In the genomic region with DNA sequence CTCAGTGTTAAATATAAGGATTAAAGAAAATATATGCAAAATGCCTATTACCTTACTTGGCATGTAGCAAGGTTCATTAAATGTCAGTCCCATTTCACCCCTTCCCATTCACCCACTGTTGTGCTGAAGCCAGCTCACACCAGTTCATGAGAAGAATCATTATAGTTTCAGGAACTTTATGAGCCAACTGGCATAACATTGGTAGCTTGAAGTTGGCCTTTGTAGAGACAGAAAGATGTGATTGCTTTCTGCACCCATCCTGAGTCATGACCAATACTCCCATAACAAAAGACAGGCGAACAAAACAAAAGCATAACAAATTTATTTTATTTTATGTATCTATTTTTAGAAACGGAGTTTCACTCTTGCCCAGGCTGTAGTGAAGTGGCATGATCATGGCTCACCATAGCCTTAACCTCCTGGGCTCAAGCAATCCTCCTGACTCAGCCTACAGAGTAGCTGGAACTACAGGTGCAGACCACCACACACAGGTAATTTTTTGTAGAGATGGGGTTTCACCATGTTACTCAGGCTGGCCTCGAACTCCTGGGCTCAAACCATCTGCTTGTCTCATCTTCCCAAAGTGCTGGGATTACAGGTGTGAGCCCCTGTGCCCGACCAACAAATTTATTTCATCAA, we compare ENCODE assay signal across 2 cellular contexts.
TF ChIP-seq lines count a peak whose summit lies in the region.

No MANE protein-coding gene starts in this region.

TF ChIP-seq in IMR-90, 13 proteins besides CTCF, POLR2A, EP300 and RAD21:
- TF ChIP-seq MAFK (IDR thresholded peaks at IDR 0.05; ENCODE audit: low read depth, low read length) (no peak), CEBPB (IDR thresholded peaks at IDR 0.05; ENCODE audit: low read depth, low read length) (no peak), BHLHE40 (IDR thresholded peaks at IDR 0.05; ENCODE audit: low read depth, low read length) (no peak), RFX5 (IDR thresholded peaks at IDR 0.05; ENCODE audit: low read depth, low read length) (no peak), RCOR1 (IDR thresholded peaks at IDR 0.05; ENCODE audit: insufficient replicate concordance, low read length) (no peak), MXI1 (IDR thresholded peaks at IDR 0.05; ENCODE audit: borderline replicate concordance, low read depth, low read length) (no peak), FOS (IDR thresholded peaks at IDR 0.05; ENCODE audit: low read depth, low read length) (no peak), CHD1 (IDR thresholded peaks at IDR 0.05; ENCODE audit: low read depth, low read length) (no peak)
- TF ChIP-seq, protein P1, sequence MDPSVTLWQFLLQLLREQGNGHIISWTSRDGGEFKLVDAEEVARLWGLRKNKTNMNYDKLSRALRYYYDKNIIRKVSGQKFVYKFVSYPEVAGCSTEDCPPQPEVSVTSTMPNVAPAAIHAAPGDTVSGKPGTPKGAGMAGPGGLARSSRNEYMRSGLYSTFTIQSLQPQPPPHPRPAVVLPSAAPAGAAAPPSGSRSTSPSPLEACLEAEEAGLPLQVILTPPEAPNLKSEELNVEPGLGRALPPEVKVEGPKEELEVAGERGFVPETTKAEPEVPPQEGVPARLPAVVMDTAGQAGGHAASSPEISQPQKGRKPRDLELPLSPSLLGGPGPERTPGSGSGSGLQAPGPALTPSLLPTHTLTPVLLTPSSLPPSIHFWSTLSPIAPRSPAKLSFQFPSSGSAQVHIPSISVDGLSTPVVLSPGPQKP (IDR thresholded peaks at IDR 0.05; ENCODE audit: borderline replicate concordance, low read depth, low read length): no peak
- TF ChIP-seq, protein P2, sequence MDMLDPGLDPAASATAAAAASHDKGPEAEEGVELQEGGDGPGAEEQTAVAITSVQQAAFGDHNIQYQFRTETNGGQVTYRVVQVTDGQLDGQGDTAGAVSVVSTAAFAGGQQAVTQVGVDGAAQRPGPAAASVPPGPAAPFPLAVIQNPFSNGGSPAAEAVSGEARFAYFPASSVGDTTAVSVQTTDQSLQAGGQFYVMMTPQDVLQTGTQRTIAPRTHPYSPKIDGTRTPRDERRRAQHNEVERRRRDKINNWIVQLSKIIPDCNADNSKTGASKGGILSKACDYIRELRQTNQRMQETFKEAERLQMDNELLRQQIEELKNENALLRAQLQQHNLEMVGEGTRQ (IDR thresholded peaks at IDR 0.05; ENCODE audit: low read depth, low read length): no peak

TF ChIP-seq in H1, 55 proteins besides CTCF, POLR2A, EP300 and RAD21:
- TF ChIP-seq TAF1 (IDR thresholded peaks at IDR 0.05; ENCODE audit: low read depth, low read length): no peak
- TF ChIP-seq CHD1 (IDR thresholded peaks at IDR 0.05; ENCODE audit: low read depth, low read length): no peak
- no peak for TF ChIP-seq YY1 (IDR thresholded peaks at IDR 0.05; ENCODE audit: low read depth, low read length)
- TF ChIP-seq RBBP5 (IDR thresholded peaks at IDR 0.05; ENCODE audit: borderline replicate concordance, low read depth, low read length): no peak
- TF ChIP-seq GTF2F1 (IDR thresholded peaks at IDR 0.05; ENCODE audit: borderline replicate concordance, low read depth, low read length): no peak
- TF ChIP-seq SIN3A (conservative IDR thresholded peaks at IDR 0.05 in 1 of 2, IDR thresholded peaks at IDR 0.05 in 1 of 2; ENCODE audit: low read depth in 1 of 2, low read length in 2 of 2): no peak
- TF ChIP-seq CHD2 (IDR thresholded peaks at IDR 0.05; ENCODE audit: low read length): no peak
- no peak for TF ChIP-seq ASH2L (IDR thresholded peaks at IDR 0.05; ENCODE audit: low read length)
- no peak for TF ChIP-seq HDAC2 (IDR thresholded peaks at IDR 0.05; ENCODE audit: borderline replicate concordance in 1 of 2, low read depth in 2 of 2, low read length in 2 of 2)
- TF ChIP-seq RFX5 (IDR thresholded peaks at IDR 0.05; ENCODE audit: borderline replicate concordance, low read depth, low read length): no peak
- no peak for TF ChIP-seq NRF1 (IDR thresholded peaks at IDR 0.05; ENCODE audit: low read depth, low read length)
- TF ChIP-seq SP4 (IDR thresholded peaks at IDR 0.05; ENCODE audit: low read length): no peak
- TF ChIP-seq TEAD4 (IDR thresholded peaks at IDR 0.05; ENCODE audit: low read depth, low read length): no peak
- TF ChIP-seq, protein P3, sequence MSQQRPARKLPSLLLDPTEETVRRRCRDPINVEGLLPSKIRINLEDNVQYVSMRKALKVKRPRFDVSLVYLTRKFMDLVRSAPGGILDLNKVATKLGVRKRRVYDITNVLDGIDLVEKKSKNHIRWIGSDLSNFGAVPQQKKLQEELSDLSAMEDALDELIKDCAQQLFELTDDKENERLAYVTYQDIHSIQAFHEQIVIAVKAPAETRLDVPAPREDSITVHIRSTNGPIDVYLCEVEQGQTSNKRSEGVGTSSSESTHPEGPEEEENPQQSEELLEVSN (IDR thresholded peaks at IDR 0.05): no peak
- TF ChIP-seq, protein P4, sequence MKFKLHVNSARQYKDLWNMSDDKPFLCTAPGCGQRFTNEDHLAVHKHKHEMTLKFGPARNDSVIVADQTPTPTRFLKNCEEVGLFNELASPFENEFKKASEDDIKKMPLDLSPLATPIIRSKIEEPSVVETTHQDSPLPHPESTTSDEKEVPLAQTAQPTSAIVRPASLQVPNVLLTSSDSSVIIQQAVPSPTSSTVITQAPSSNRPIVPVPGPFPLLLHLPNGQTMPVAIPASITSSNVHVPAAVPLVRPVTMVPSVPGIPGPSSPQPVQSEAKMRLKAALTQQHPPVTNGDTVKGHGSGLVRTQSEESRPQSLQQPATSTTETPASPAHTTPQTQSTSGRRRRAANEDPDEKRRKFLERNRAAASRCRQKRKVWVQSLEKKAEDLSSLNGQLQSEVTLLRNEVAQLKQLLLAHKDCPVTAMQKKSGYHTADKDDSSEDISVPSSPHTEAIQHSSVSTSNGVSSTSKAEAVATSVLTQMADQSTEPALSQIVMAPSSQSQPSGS (IDR thresholded peaks at IDR 0.05; ENCODE audit: low read length): no peak
- no peak for TF ChIP-seq CBX5 (IDR thresholded peaks at IDR 0.05; ENCODE audit: low read depth, low read length)
- TF ChIP-seq BRCA1 (IDR thresholded peaks at IDR 0.05; ENCODE audit: low read depth, low read length): no peak
- no peak for TF ChIP-seq SP1 (IDR thresholded peaks at IDR 0.05; ENCODE audit: low read depth, low read length)
